9 cellular contexts compared by ENCODE assay signal in genomic region chr20:49285813-49286494, GRCh38. TPM values are rescaled to one million over a fixed set of nuclear protein-coding genes. Genes with fewer than 3 reads are reported as not detected.
DNase-seq lines count a peak whose midpoint lies in the region; ATAC-seq, FAIRE-seq and TF ChIP-seq lines count a peak whose summit lies in the region.
"Had no signal": no experiment of that assay in that cellular context is flagged by ENCODE, and none has a peak within 500 bp of the region (broad histone marks: within the 10 kb centered on the region; RNA-seq: fewer than 3 reads in every experiment).

No MANE protein-coding gene starts in this region.

- CTCF ChIA-PET in CD4-positive, alpha-beta memory T cell (lab: Charles Lee; ENCODE audit: partially characterized antibody) = no interaction called here
- CTCF ChIA-PET in HEK293 (lab: Yijun Ruan, JAX) = interaction anchor here (0.6 kb wide), 2 partner anchors 249 to 256 kb away, joined by 3 read pairs; no protein-coding TSS in a partner anchor

- no peaks in the 10 kb centered on the region for H3K27me3 Mint-ChIP-seq in CD4-positive, alpha-beta memory T cell
- no peaks in the 10 kb centered on the region for H3K27me3 Mint-ChIP-seq in activated T-helper 1 cell treated with anti-CD3 and anti-CD28 coated beads, Interleukin-12 subunit alpha, Interleukin-12 subunit beta, Interleukin-2, Interleukin-4 antibody, amounts not matched to agents 30 ng/mL and 10 ng/mL and 1 ng/mL, durations not matched to agents 14 hours and 24 hours and 36 hours (ENCODE audit: insufficient read depth)

- peak overlapping the region in 6 of 7 donors; percentile 5 to 96 (median 52) for H3K27ac Mint-ChIP-seq in CD4-positive, alpha-beta memory T cell
- peak overlapping the region; percentile 16 for H3K27ac Mint-ChIP-seq in activated T-helper 1 cell treated with anti-CD3 and anti-CD28 coated beads, Interleukin-12 subunit alpha, Interleukin-12 subunit beta, Interleukin-2, Interleukin-4 antibody, amounts not matched to agents 30 ng/mL and 10 ng/mL and 1 ng/mL, durations not matched to agents 14 hours and 24 hours and 36 hours

- FAIRE-seq in D721Med (lab: Jason Lieb, UNC) = no peak

- H3K27ac ChIP-seq in CD4-positive, alpha-beta memory T cell (ENCODE audit: low read depth, low read length) = no peak overlapping the region
- H3K27ac ChIP-seq in HEK293 (ENCODE audit: extremely low read depth, low read depth, low read length) (no peak overlapping the region), muscle layer of duodenum (ENCODE audit: low read length) (no peak overlapping the region)
- H3K27ac ChIP-seq: heart left ventricle had no signal

- H3K4me1 ChIP-seq in CD4-positive, alpha-beta memory T cell (ENCODE audit: insufficient read depth, low read length) = peaks cover 32% of the 10 kb centered on the region
- H3K4me1 ChIP-seq in HEK293 (ENCODE audit: control insufficient read depth, insufficient read depth, low read length) (no peaks in the 10 kb centered on the region), muscle layer of duodenum (ENCODE audit: control insufficient read depth in 1 of 2, insufficient read depth in 2 of 2, low read length in 2 of 2) (peaks cover under 1 to 10% of the 10 kb centered on the region in 2 donors)

- H3K36me3 ChIP-seq in CD4-positive, alpha-beta memory T cell (ENCODE audit: insufficient read depth, low read length) = peaks cover 94% of the 10 kb centered on the region
- H3K36me3 ChIP-seq in HEK293 (ENCODE audit: control insufficient read depth in 2 of 2, insufficient read depth in 1 of 2, low read length in 2 of 2) = peaks cover 37 to 100% of the 10 kb centered on the region in 2 experiments
- peaks cover 94 to 100% of the 10 kb centered on the region in 2 donors for H3K36me3 ChIP-seq in muscle layer of duodenum (ENCODE audit: control insufficient read depth in 1 of 2, insufficient read depth in 2 of 2, low read length in 2 of 2)

- H3K4me3 ChIP-seq in CD4-positive, alpha-beta memory T cell (ENCODE audit: low read length in 2 of 2) = no peak overlapping the region
- H3K4me3 ChIP-seq in HEK293 (ENCODE audit: low read depth, low read length) = no peak overlapping the region
- peak overlapping the region; percentile 18 to 49 for H3K4me3 ChIP-seq in muscle layer of duodenum (ENCODE audit: low read depth in 1 of 2, low read length in 2 of 2)
- H3K4me3 ChIP-seq: heart left ventricle had no signal

- H3K4me3 Mint-ChIP-seq in CD4-positive, alpha-beta memory T cell = peak overlapping the region in 3 of 8 donors; percentile 21 to 55 (median 41)
- peak overlapping the region; percentile 99 for H3K4me3 Mint-ChIP-seq in activated T-helper 1 cell treated with anti-CD3 and anti-CD28 coated beads, Interleukin-12 subunit alpha, Interleukin-12 subunit beta, Interleukin-2, Interleukin-4 antibody, amounts not matched to agents 30 ng/mL and 10 ng/mL and 1 ng/mL, durations not matched to agents 14 hours and 24 hours and 36 hours

- no peaks in the 10 kb centered on the region for H3K27me3 ChIP-seq in CD4-positive, alpha-beta memory T cell (ENCODE audit: insufficient read depth, low read length)
- H3K27me3 ChIP-seq in muscle layer of duodenum (ENCODE audit: low read depth, low read length) = no peaks in the 10 kb centered on the region
- H3K27me3 ChIP-seq: heart left ventricle had no signal

- peaks cover 0 to 86% (median 77%) of the 10 kb centered on the region in 8 donors for H3K9me3 Mint-ChIP-seq in CD4-positive, alpha-beta memory T cell
- H3K9me3 Mint-ChIP-seq in activated T-helper 1 cell treated with anti-CD3 and anti-CD28 coated beads, Interleukin-12 subunit alpha, Interleukin-12 subunit beta, Interleukin-2, Interleukin-4 antibody, amounts not matched to agents 30 ng/mL and 10 ng/mL and 1 ng/mL, durations not matched to agents 14 hours and 24 hours and 36 hours = peaks cover 57% of the 10 kb centered on the region

- TF ChIP-seq CTCF in HEK293 (tag by site-specific recombination; IDR thresholded peaks at IDR 0.05) = no peak
- no peak for TF ChIP-seq CTCF in D721Med (IDR thresholded peaks at IDR 0.05; ENCODE audit: insufficient read depth, missing control alignments)

- peaks cover 29 to 55% (median 45%) of the 10 kb centered on the region in 4 donors for H3K4me1 Mint-ChIP-seq in CD4-positive, alpha-beta memory T cell
- H3K4me1 Mint-ChIP-seq in activated T-helper 1 cell treated with anti-CD3 and anti-CD28 coated beads, Interleukin-12 subunit alpha, Interleukin-12 subunit beta, Interleukin-2, Interleukin-4 antibody, amounts not matched to agents 30 ng/mL and 10 ng/mL and 1 ng/mL, durations not matched to agents 14 hours and 24 hours and 36 hours (ENCODE audit: low read depth) = peaks cover 90% of the 10 kb centered on the region

- peaks cover 97 to 98% of the 10 kb centered on the region in 2 donors for H3K36me3 Mint-ChIP-seq in CD4-positive, alpha-beta memory T cell
- H3K36me3 Mint-ChIP-seq in activated T-helper 1 cell treated with anti-CD3 and anti-CD28 coated beads, Interleukin-12 subunit alpha, Interleukin-12 subunit beta, Interleukin-2, Interleukin-4 antibody, amounts not matched to agents 30 ng/mL and 10 ng/mL and 1 ng/mL, durations not matched to agents 14 hours and 24 hours and 36 hours (ENCODE audit: low read depth) = peaks cover 95% of the 10 kb centered on the region

- intact Hi-C loops in CD4-positive, alpha-beta memory T cell (cut with micrococcal nuclease) = no loop called here
- intact Hi-C loops in activated T-helper 1 cell treated with anti-CD3 and anti-CD28 coated beads, Interleukin-12 subunit alpha, Interleukin-12 subunit beta, Interleukin-2, Interleukin-4 antibody, amounts not matched to agents 30 ng/mL and 10 ng/mL and 1 ng/mL, durations not matched to agents 14 hours and 24 hours and 36 hours (cut with micrococcal nuclease) = no loop called here

- POLR2A ChIA-PET in CD4-positive, alpha-beta memory T cell (lab: Charles Lee; ENCODE audit: partially characterized antibody) = interaction anchor here (1.1 to 2.8 kb wide), 2 partner anchors 7 to 15 kb away, joined by 6 to 14 read pairs; partner anchors contain the start of gene ZNFX1
- POLR2A ChIA-PET in HEK293 (lab: Yijun Ruan, JAX) = no interaction called here

- no peak for DNase-seq in CD4-positive, alpha-beta memory T cell
- no peak for DNase-seq in activated T-helper 1 cell treated with anti-CD3 and anti-CD28 coated beads, Interleukin-12 subunit alpha, Interleukin-12 subunit beta, Interleukin-2, Interleukin-4 antibody, amounts not matched to agents 30 ng/mL and 10 ng/mL and 1 ng/mL, durations not matched to agents 14 hours and 24 hours and 36 hours (ENCODE audit: low spot score)
- no peak for DNase-seq in D721Med (ENCODE audit: insufficient read length, low spot score)
- DNase-seq in globus pallidus (ENCODE audit: low spot score) = no peak
- DNase-seq in NCI-H526 (lab: John Stamatoyannopoulos, UW) = no peak
- DNase-seq: heart left ventricle had no signal

- ATAC-seq in GM21786 (IDR thresholded peaks at IDR 0.05; ENCODE audit: unreplicated experiment) = no peak
- ATAC-seq: heart left ventricle had no signal

- H3K9me3 ChIP-seq in CD4-positive, alpha-beta memory T cell (ENCODE audit: control insufficient read depth in 1 of 2, low read length in 2 of 2) = peaks cover 26 to 58% of the 10 kb centered on the region in 2 donors
- H3K9me3 ChIP-seq in HEK293 (ENCODE audit: control insufficient read depth, insufficient read depth, low read depth, low read length) = no peaks in the 10 kb centered on the region
- H3K9me3 ChIP-seq in muscle layer of duodenum (ENCODE audit: control insufficient read depth in 1 of 2, low read length in 2 of 2) = peaks cover 27 to 32% of the 10 kb centered on the region in 2 donors

TF ChIP-seq in HEK293, 187 proteins besides CTCF, POLR2A, EP300 and RAD21 (continues in another document):
- TF ChIP-seq PRDM6 (tag by site-specific recombination; IDR thresholded peaks at IDR 0.05) (no peak), ZNF280C (tag by site-specific recombination; IDR thresholded peaks at IDR 0.05) (no peak), ZNF529 (tag by site-specific recombination; IDR thresholded peaks at IDR 0.05; ENCODE audit: insufficient replicate concordance) (no peak), ZNF274 (IDR thresholded peaks at IDR 0.05; ENCODE audit: low read length) (no peak), ZNF274 (tag by site-specific recombination; IDR thresholded peaks at IDR 0.05; ENCODE audit: borderline replicate concordance) (no peak)

RNA-seq across cellular contexts. Expression of gene ZNFX1, which starts 8.1 kb away (rescaled TPM):
- 10 to 100 TPM; 73.8 to 78.4 TPM for total RNA-seq in CD4-positive, alpha-beta memory T cell
- 10 to 100 TPM; 30.8 to 88.8 TPM for polyA plus RNA-seq in CD4-positive, alpha-beta memory T cell
- total RNA-seq in activated T-helper 1 cell treated with anti-CD3 and anti-CD28 coated beads, Interleukin-12 subunit alpha, Interleukin-12 subunit beta, Interleukin-2, Interleukin-4 antibody, amounts not matched to agents 30 ng/mL and 10 ng/mL and 1 ng/mL, durations not matched to agents 14 hours and 24 hours and 36 hours = 68.9 and 70.4 TPM in 2 replicates

Comparison
In these comparisons a context has a peak if more than half of its experiments do, and no peak if none do; other contexts are left out.
1. H3K4me3 ChIP-seq: peak in muscle layer of duodenum (2 of 2); none in CD4-positive, alpha-beta memory T cell (0 of 2) and HEK293 (single experiment).